ENCODE assay signal across 8 cellular contexts in genomic region chr11:66080055-66080817, GRCh38. TPM values are rescaled to one million over a fixed set of nuclear protein-coding genes. Genes with fewer than 3 reads are reported as not detected.
A peak's percentile ranks its signal among the peaks of the same experiment; 100 is the strongest.
DNase-seq lines count a peak whose midpoint lies in the region; ATAC-seq and TF ChIP-seq lines count a peak whose summit lies in the region.

No MANE protein-coding gene starts in this region.

- peak overlapping the region; percentile 82 for H3K27ac ChIP-seq in OCI-LY7 (ENCODE audit: low read depth, low read length, poor library complexity, severe bottlenecking)

- BruUV-seq in OCI-LY7 (replicated peaks; lab: Mats Ljungman, UMichigan): no TSS peak

- POLR2A ChIA-PET in BJ (lab: Charles Lee): interaction anchor here (0.6 kb wide), 1 partner anchor 46 kb away, joined by 5 read pairs; no protein-coding TSS in a partner anchor
- POLR2A ChIA-PET in OCI-LY7 (lab: Charles Lee): interaction anchor here (1.1 to 3.5 kb wide), 7 partner anchors 9 to 53 kb away, joined by 3 to 19 read pairs (median 7); partner anchors contain the start of gene SF3B2

- no peak for ATAC-seq in HG03045 (IDR thresholded peaks at IDR 0.05; ENCODE audit: unreplicated experiment)
- ATAC-seq in HG02763 (IDR thresholded peaks at IDR 0.05; ENCODE audit: unreplicated experiment): no peak
- ATAC-seq in HG03196 (IDR thresholded peaks at IDR 0.05; ENCODE audit: unreplicated experiment): no peak

- H3K27me3 ChIP-seq in BJ (ENCODE audit: control insufficient read depth, insufficient read depth, low read length): no peaks in the 10 kb centered on the region

- H3K4me3 ChIP-seq in BJ (ENCODE audit: low read depth, low read length) (no peak overlapping the region), OCI-LY7 (ENCODE audit: low read depth, low read length, poor library complexity, severe bottlenecking) (no peak overlapping the region)

- intact Hi-C loops in OCI-LY7 (cut with micrococcal nuclease; ENCODE audit: unreplicated experiment): no loop called here

- H2AFZ ChIP-seq in OCI-LY7 (ENCODE audit: low read length): no peak overlapping the region

- peak; percentile 54 for DNase-seq in BJ (ENCODE audit: low read depth)
- DNase-seq in OCI-LY7 (ENCODE audit: low spot score): no peak
- DNase-seq in activated T-helper 9 cell treated with anti-CD3 and anti-CD28 coated beads, Interleukin-2, amount 50 U/mL, for 16 hours (ENCODE audit: low read depth): peak; percentile 48
- DNase-seq in iris pigment epithelial cell (ENCODE audit: low read depth): peak; percentile 87
- peak; percentile 64 for DNase-seq in stimulated activated CD8-positive, alpha-beta memory T cell treated with anti-CD3 and anti-CD28 coated beads, Interleukin-12 subunit alpha, Interleukin-12 subunit beta, amount 100 ng/mL, for 1 hour (ENCODE audit: low read depth)

- peak overlapping the region; percentile 83 for H3K4me2 ChIP-seq in OCI-LY7 (ENCODE audit: low read length)

- no peaks in the 10 kb centered on the region for H4K20me1 ChIP-seq in OCI-LY7 (ENCODE audit: insufficient read depth, low read length)

- peaks cover 49% of the 10 kb centered on the region; the same call in 1 of the 2 replicates for H3K79me2 ChIP-seq in OCI-LY7 (ENCODE audit: insufficient read depth, low read depth, low read length)

- no peaks in the 10 kb centered on the region for H3K9me2 ChIP-seq in OCI-LY7 (ENCODE audit: insufficient read depth, low read length)

- no peaks in the 10 kb centered on the region for H3K9me3 ChIP-seq in OCI-LY7 (ENCODE audit: low read length)

- H3K4me1 ChIP-seq in OCI-LY7 (ENCODE audit: insufficient read depth, low read length, poor library complexity, severe bottlenecking): peaks cover 75% of the 10 kb centered on the region

- CTCF ChIA-PET in BJ (lab: Yijun Ruan, JAX): interaction anchor here (0.9 to 2.8 kb wide), 5 partner anchors 9 to 142 kb away, joined by 3 to 12 read pairs (median 7); partner anchors contain the start of gene PACS1
- CTCF ChIA-PET in OCI-LY7 (lab: Charles Lee; ENCODE audit: unreplicated experiment): interaction anchor here (1.5 kb wide), 1 partner anchor 36 kb away, joined by 4 read pairs; no protein-coding TSS in a partner anchor

- H3K36me3 ChIP-seq in BJ (ENCODE audit: control insufficient read depth, insufficient read depth, low read length) (no peaks in the 10 kb centered on the region; the same call in 1 of the 2 replicates), OCI-LY7 (ENCODE audit: insufficient read depth, low read length) (peaks cover 5% of the 10 kb centered on the region; the same call in 1 of the 2 replicates)

- TF ChIP-seq CTCF in BJ (IDR thresholded peaks at IDR 0.05; ENCODE audit: insufficient read depth, low read depth, low read length) (no peak), OCI-LY7 (conservative IDR thresholded peaks at IDR 0.05; ENCODE audit: low read length) (no peak)

RNA-seq across cellular contexts. Expression of gene PACS1, which starts 10.2 kb away (rescaled TPM):
- polyA plus RNA-seq in BJ (2011; rRNA removed): 34.3 and 35.8 TPM in 2 replicates
- polyA minus RNA-seq in BJ (2011; rRNA and poly(A)+ RNA removed): 103 TPM in 2 replicates
- total RNA-seq in OCI-LY7 (2014; rRNA removed; shearing (Covaris generic)): 21.2 and 23.7 TPM in 2 replicates
- total RNA-seq in OCI-LY7 (2022): 50.5 and 52.5 TPM in 2 replicates

RNA-seq across cellular contexts. Expression of gene SF3B2, which starts 28.1 kb away (rescaled TPM):
- polyA plus RNA-seq in BJ (2011; rRNA removed): 70.3 and 82.7 TPM in 2 replicates
- polyA minus RNA-seq in BJ (2011; rRNA and poly(A)+ RNA removed): 49.1 and 68.5 TPM in 2 replicates
- total RNA-seq in OCI-LY7 (2014; rRNA removed; shearing (Covaris generic)): 185 and 191 TPM in 2 replicates
- 251 and 260 TPM in 2 replicates for total RNA-seq in OCI-LY7 (2022)

RNA-seq across cellular contexts. Expression of gene GAL3ST3, which starts 31.3 kb away (rescaled TPM):
- polyA plus RNA-seq in BJ (2011; rRNA removed): not detected in 2 replicates
- polyA minus RNA-seq in BJ (2011; rRNA and poly(A)+ RNA removed): not detected in 2 replicates
- not detected in 2 replicates for total RNA-seq in OCI-LY7 (2014; rRNA removed; shearing (Covaris generic))
- not detected in 2 replicates for total RNA-seq in OCI-LY7 (2022)

RNA-seq across cellular contexts. Expression of gene CATSPER1, which starts 54.0 kb away (rescaled TPM):
- 0.56 and 0.69 TPM in 2 replicates for polyA plus RNA-seq in BJ (2011; rRNA removed)
- 0.10 TPM in 1 of 2 replicates, not detected in the other for polyA minus RNA-seq in BJ (2011; rRNA and poly(A)+ RNA removed)
- total RNA-seq in OCI-LY7 (2014; rRNA removed; shearing (Covaris generic)): not detected in 2 replicates
- total RNA-seq in OCI-LY7 (2022): not detected in 2 replicates
